ENCODE assay signal across 9 cellular contexts in the genomic region with DNA sequence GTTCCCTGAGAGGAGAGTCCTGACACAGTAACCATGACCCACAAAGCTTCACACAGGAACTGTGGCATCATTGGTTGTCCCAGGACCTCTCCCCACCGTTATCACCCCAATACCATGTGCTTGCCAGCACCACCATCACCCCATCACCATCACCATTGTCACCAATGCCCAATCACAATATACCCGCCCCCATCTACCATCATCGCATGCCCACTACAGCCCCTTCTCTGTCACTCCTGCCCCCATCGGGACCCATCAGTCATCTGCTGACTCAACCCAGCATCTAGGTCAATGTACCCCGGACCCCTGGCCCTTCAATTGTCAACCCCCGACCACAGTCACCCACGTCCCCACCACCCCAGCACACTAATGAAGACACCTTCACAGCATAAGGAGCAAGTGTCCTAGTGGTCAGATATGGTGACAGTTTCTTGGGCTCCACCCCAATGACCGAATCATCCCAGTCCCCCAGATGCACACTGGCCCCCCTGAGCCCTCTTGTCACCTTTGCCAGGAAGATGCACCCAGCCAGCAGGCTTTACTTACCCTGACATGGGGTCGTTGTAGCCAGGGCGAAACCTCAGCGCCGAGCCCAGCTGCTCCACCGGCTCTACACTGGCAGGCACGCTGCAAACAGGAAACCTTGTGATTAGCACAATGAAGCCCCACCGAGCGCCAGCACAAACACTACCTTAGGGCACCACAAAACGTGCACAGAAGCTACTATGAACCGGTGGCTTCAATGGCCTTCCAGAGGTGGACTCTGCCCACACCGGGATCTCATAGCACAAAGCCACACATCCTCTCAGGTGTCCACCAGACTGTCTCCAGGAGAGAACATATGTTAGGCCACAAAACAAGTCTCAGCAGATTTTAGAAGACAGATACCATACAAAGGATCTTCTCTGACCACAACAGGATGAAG.
DNase-seq lines count a peak whose midpoint lies in the region; ATAC-seq lines count a peak whose summit lies in the region.
"Had no signal": no experiment of that assay in that cellular context is flagged by ENCODE, and none has a peak within 500 bp of the region (broad histone marks: within the 10 kb centered on the region; RNA-seq: fewer than 3 reads in every experiment).

No MANE protein-coding gene starts in this region.

- H3K4me3 ChIP-seq in effector memory CD4-positive, alpha-beta T cell (ENCODE audit: insufficient read depth, low read depth, low read length, poor library complexity, severe bottlenecking): peak overlapping the region; percentile 29

- no peaks in the 10 kb centered on the region for H3K36me3 ChIP-seq in effector memory CD4-positive, alpha-beta T cell (ENCODE audit: control insufficient read depth, insufficient read depth, low read length)

- peak overlapping the region; percentile 75 for H3K27ac ChIP-seq in effector memory CD4-positive, alpha-beta T cell (ENCODE audit: insufficient read depth, low read length, poor library complexity, severe bottlenecking)

- H3K9me3 ChIP-seq in effector memory CD4-positive, alpha-beta T cell (ENCODE audit: control insufficient read depth, low read length): no peaks in the 10 kb centered on the region

- H3K4me1 ChIP-seq in effector memory CD4-positive, alpha-beta T cell (ENCODE audit: control insufficient read depth, insufficient read depth, low read length, poor library complexity, severe bottlenecking): peaks cover 32% of the 10 kb centered on the region

- DNase-seq in NCI-H146 (lab: John Stamatoyannopoulos, UW) (peak; percentile 15), NCI-H146 treated with DMSO at 0.1 percent for 48 hours (lab: John Stamatoyannopoulos, UW; ENCODE audit: unreplicated experiment) (no peak), HUDEP-2 (lab: John Stamatoyannopoulos, UW; ENCODE audit: unreplicated experiment in 76 of 76) (no peak), NCI-H510A treated with DMSO at 0.1 percent for 48 hours (lab: John Stamatoyannopoulos, UW) (no peak)
- DNase-seq in activated CD4-positive, CD25-positive, alpha-beta regulatory T cell (lab: John Stamatoyannopoulos, UW): peak in 3 of 4 experiments; percentile 16 to 57 (median 52)
- DNase-seq in effector memory CD4-positive, alpha-beta T cell: peak; percentile 41 to 54 (median 48)
- peak; percentile 20 to 90 (median 70) for DNase-seq in stimulated activated naive CD4-positive, alpha-beta T cell (lab: John Stamatoyannopoulos, UW)
- DNase-seq: 8988T had no signal

- ATAC-seq in HG02798 (IDR thresholded peaks at IDR 0.05; ENCODE audit: poor library complexity, unreplicated experiment): no peak

- no peaks in the 10 kb centered on the region for H3K27me3 ChIP-seq in effector memory CD4-positive, alpha-beta T cell (replicated peaks; ENCODE audit: control insufficient read depth, insufficient read depth, low read length, poor library complexity, severe bottlenecking)

Comparison
In these comparisons a context has a peak if more than half of its experiments do, and no peak if none do; other contexts are left out.
1. DNase-seq: peak in NCI-H146 (single experiment), activated CD4-positive, CD25-positive, alpha-beta regulatory T cell (3 of 4), effector memory CD4-positive, alpha-beta T cell (3 of 3) and stimulated activated naive CD4-positive, alpha-beta T cell (6 of 6); none in NCI-H146 treated with DMSO at 0.1 percent for 48 hours (single experiment), HUDEP-2 (0 of 76) and NCI-H510A treated with DMSO at 0.1 percent for 48 hours (single experiment).